ENCODE assay signal across 8 cellular contexts in the genomic region with DNA sequence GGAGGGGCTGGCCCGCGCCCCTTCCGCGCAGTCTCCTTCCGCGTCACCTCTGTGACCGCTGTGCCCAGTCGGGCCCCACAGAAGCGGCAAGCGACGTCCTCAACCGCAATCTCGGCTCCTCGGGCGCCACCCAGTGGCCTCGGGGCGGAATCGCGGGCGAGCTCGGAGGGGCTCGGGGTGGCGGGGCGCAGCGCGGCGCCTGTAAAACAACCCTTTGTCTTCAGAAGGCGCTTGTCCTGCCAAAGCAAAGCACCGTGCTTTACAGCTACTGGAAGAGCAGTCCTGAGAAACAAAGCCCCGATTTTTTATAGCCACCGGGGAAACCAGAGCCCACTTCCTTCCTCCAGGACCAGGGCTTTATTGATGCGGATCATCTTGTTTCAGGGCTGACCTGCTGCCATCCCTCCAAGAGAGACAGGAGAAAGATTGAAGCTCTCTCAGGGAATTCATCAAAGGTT. TPM values are rescaled to one million over a fixed set of nuclear protein-coding genes. Genes with fewer than 3 reads are reported as not detected.
DNase-seq lines count a peak whose midpoint lies in the region; ATAC-seq and TF ChIP-seq lines count a peak whose summit lies in the region.

No MANE protein-coding gene starts in this region.

- TF ChIP-seq CTCF in GM12874 (IDR thresholded peaks at IDR 0.05; ENCODE audit: insufficient read depth, low read depth, low read length) (peak; percentile 96), psoas muscle (IDR thresholded peaks at IDR 0.05) (peak; percentile 95), uterus (IDR thresholded peaks at IDR 0.05) (peak; percentile 84 to 96 (median 90))

- WGBS in psoas muscle, 3 donors: 1 to 2% (median 1%) methylated on average over 29 to 32 of the region's 32 CpGs

- H3K27me3 ChIP-seq in psoas muscle (ENCODE audit: insufficient read depth in 3 of 3, low read length in 2 of 3): no peaks in the 10 kb centered on the region
- no peaks in the 10 kb centered on the region for H3K27me3 ChIP-seq in uterus

- H3K27ac ChIP-seq in psoas muscle: no peak overlapping the region
- peak overlapping the region; percentile 56 to 79 for H3K27ac ChIP-seq in uterus

- H3K4me3 ChIP-seq in psoas muscle: peak overlapping the region; percentile 62
- peak overlapping the region; percentile 32 to 41 for H3K4me3 ChIP-seq in uterus

- H3K9me3 ChIP-seq in psoas muscle (no peaks in the 10 kb centered on the region), uterus (no peaks in the 10 kb centered on the region)

- H3K36me3 ChIP-seq in psoas muscle (ENCODE audit: insufficient read depth in 1 of 2, low read depth in 1 of 2) (no peaks in the 10 kb centered on the region), uterus (no peaks in the 10 kb centered on the region)

- intact Hi-C loops in left ventricle myocardium superior (cut with micrococcal nuclease): no loop called here
- intact Hi-C loops in psoas muscle (cut with DNase I): no loop called here
- intact Hi-C loops in uterus (cut with DNase I; ENCODE audit: low total_unique reads): no loop called here

- ATAC-seq in HG02678 (IDR thresholded peaks at IDR 0.05; ENCODE audit: unreplicated experiment) (peak; percentile 87), left ventricle myocardium superior (peak; percentile 97), psoas muscle (peak; percentile 86 to 99 (median 96))

- DNase-seq in NCI-H1105 treated with DMSO at 0.1 percent for 48 hours (lab: John Stamatoyannopoulos, UW): peak; percentile 68
- DNase-seq in T follicular helper cell (ENCODE audit: low read depth): peak; percentile 80
- peak; percentile 34 for DNase-seq in amniotic epithelial cell (ENCODE audit: low read depth)
- peak; percentile 88 for DNase-seq in left ventricle myocardium superior
- DNase-seq in psoas muscle: peak; percentile 84 to 89
- peak; percentile 69 to 84 for DNase-seq in uterus

- H3K4me1 ChIP-seq in psoas muscle (no peaks in the 10 kb centered on the region), uterus (no peaks in the 10 kb centered on the region)

- TF ChIP-seq POLR2A in uterus (IDR thresholded peaks at IDR 0.05): no peak

RNA-seq across cellular contexts. Expression of a gene that starts 37.3 kb away (rescaled TPM):
- total RNA-seq in left ventricle myocardium superior (9.2 TPM), psoas muscle (10 to 100 TPM in 1 of 4 donors, 1 to 10 TPM in 3; 6.9 to 13.1 (median 8.3) TPM), uterus (10 to 100 TPM; 18.5 to 37.1 (median 23.9) TPM)
- polyA plus RNA-seq in psoas muscle: 10 to 100 TPM in 2 of 3 donors, 1 to 10 TPM in 1; 6.5 to 21.0 (median 12.3) TPM

Comparison
In these comparisons a context has a peak if more than half of its experiments do, and no peak if none do; other contexts are left out.
1. DNase-seq: peak in every context shown above with its lines; median percentile 88 in left ventricle myocardium superior; 86 in psoas muscle; 80 in T follicular helper cell; 76 in uterus; 68 in NCI-H1105 treated with DMSO at 0.1 percent for 48 hours; 34 in amniotic epithelial cell.